In the genomic region with DNA sequence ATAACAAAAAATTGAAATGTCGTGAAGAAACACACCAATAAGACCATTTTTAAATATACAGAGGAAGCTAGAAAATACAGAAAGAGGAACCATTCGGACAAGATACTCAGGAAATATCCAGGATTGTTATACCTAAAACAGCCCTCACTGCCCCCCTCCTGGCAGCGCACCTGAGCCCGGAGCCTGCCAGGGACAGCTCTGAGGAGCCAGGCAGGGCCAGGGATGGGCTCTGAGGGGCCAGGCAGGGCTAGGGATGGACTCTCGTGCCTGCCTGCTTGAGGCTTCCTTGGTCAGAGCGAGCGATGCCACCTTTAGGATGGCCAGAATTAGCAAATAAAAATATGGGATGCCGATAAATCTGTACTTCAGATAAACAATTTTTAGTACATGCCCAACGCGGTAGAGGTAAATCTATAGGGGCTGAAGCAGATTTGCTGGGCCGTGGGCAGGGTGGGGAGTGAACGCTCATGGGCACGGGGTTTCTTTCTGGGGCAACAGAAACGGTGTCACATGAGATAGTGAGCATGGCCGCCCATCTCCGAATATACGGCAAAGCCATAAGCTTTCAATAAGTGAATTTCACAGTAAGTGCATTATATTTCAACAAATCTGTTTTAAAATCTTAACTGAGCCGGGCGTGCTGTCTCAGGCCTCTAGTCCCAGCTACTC, we compare ENCODE assay signal across 8 cellular contexts. TPM values are rescaled to one million over a fixed set of nuclear protein-coding genes. Genes with fewer than 3 reads are reported as not detected.
DNase-seq lines count a peak whose midpoint lies in the region; ATAC-seq and TF ChIP-seq lines count a peak whose summit lies in the region.

No MANE protein-coding gene starts in this region.

- H3K27me3 Mint-ChIP-seq in dendritic cell treated with granulocyte-macrophage colony-stimulating factor and Interleukin-4, amounts not matched to agents 40 ng/mL and 50 ng/mL, for 4 days, result peaks cover 14% of the 10 kb centered on the region
- H3K27me3 Mint-ChIP-seq in neural progenitor cell (ENCODE audit: insufficient read depth, low read depth), result peaks cover 7% of the 10 kb centered on the region

- H3K27ac ChIP-seq in neural progenitor cell, result no peak overlapping the region

- H4K20me1 ChIP-seq in neural progenitor cell (ENCODE audit: low read depth), result peaks cover 6% of the 10 kb centered on the region

- peak overlapping the region; percentile 91 for H3K27ac Mint-ChIP-seq in dendritic cell treated with granulocyte-macrophage colony-stimulating factor and Interleukin-4, amounts not matched to agents 40 ng/mL and 50 ng/mL, for 4 days
- peak overlapping the region; percentile 50 for H3K27ac Mint-ChIP-seq in neural progenitor cell

- DNase-seq in CD1c-positive myeloid dendritic cell (ENCODE audit: extremely low spot score) (peak; percentile 22), NOMO-1 treated with DMSO at 0.1 percent for 48 hours (lab: John Stamatoyannopoulos, UW; ENCODE audit: unreplicated experiment) (peak; percentile 43), neural progenitor cell (ENCODE audit: low spot score) (no peak), DMS53 treated with DMSO at 0.1 percent for 48 hours (lab: John Stamatoyannopoulos, UW; ENCODE audit: unreplicated experiment) (no peak), germinal center (ENCODE audit: low spot score) (no peak), NCI-H1417 (lab: John Stamatoyannopoulos, UW) (no peak)

- H3K36me3 Mint-ChIP-seq in dendritic cell treated with granulocyte-macrophage colony-stimulating factor and Interleukin-4, amounts not matched to agents 40 ng/mL and 50 ng/mL, for 4 days (ENCODE audit: low read depth), result no peaks in the 10 kb centered on the region
- no peaks in the 10 kb centered on the region for H3K36me3 Mint-ChIP-seq in neural progenitor cell

- peaks cover 16% of the 10 kb centered on the region for H3K27me3 ChIP-seq in neural progenitor cell

- H3K4me2 ChIP-seq in neural progenitor cell, result peak overlapping the region; percentile 97

- intact Hi-C loops in dendritic cell treated with granulocyte-macrophage colony-stimulating factor and Interleukin-4, amounts not matched to agents 40 ng/mL and 50 ng/mL, for 4 days (cut with micrococcal nuclease), result loop anchor here (10.0 kb wide), 1 partner anchor 57 kb away; no protein-coding TSS in a partner anchor

- peaks cover 44% of the 10 kb centered on the region for H3K4me1 Mint-ChIP-seq in dendritic cell treated with granulocyte-macrophage colony-stimulating factor and Interleukin-4, amounts not matched to agents 40 ng/mL and 50 ng/mL, for 4 days (ENCODE audit: low read depth)
- H3K4me1 Mint-ChIP-seq in neural progenitor cell, result peaks cover 29% of the 10 kb centered on the region

- no peak for ATAC-seq in HG03196 (IDR thresholded peaks at IDR 0.05; ENCODE audit: unreplicated experiment)

- no peak for TF ChIP-seq CTCF in neural progenitor cell (IDR thresholded peaks at IDR 0.05)

- H3K9me3 ChIP-seq in neural progenitor cell (ENCODE audit: low read depth), result no peaks in the 10 kb centered on the region

- peaks cover 9% of the 10 kb centered on the region for H3K79me2 ChIP-seq in neural progenitor cell (ENCODE audit: low read depth)

- peaks cover 28% of the 10 kb centered on the region for H3F3A ChIP-seq in neural progenitor cell (ENCODE audit: low read depth)

- peak overlapping the region; percentile 82 for H3K9ac ChIP-seq in neural progenitor cell

- peak overlapping the region; percentile 83 for H3K4me3 Mint-ChIP-seq in dendritic cell treated with granulocyte-macrophage colony-stimulating factor and Interleukin-4, amounts not matched to agents 40 ng/mL and 50 ng/mL, for 4 days
- peak overlapping the region; percentile 78 for H3K4me3 Mint-ChIP-seq in neural progenitor cell

- no peaks in the 10 kb centered on the region for H3K9me3 Mint-ChIP-seq in dendritic cell treated with granulocyte-macrophage colony-stimulating factor and Interleukin-4, amounts not matched to agents 40 ng/mL and 50 ng/mL, for 4 days
- H3K9me3 Mint-ChIP-seq in neural progenitor cell, result peaks cover 4% of the 10 kb centered on the region

- peak overlapping the region; percentile 92 for H3K4me3 ChIP-seq in neural progenitor cell

- peaks cover 14% of the 10 kb centered on the region for H3K4me1 ChIP-seq in neural progenitor cell

- H2AFZ ChIP-seq in neural progenitor cell (replicated peaks), result no peak overlapping the region

- no peaks in the 10 kb centered on the region for H3K36me3 ChIP-seq in neural progenitor cell

RNA-seq across cellular contexts. Expression of a gene that starts 18.2 kb away (rescaled TPM):
- 41.5 and 60.7 TPM in 2 replicates for total RNA-seq in neural progenitor cell (ENCODE audit: low replicate concordance)

RNA-seq across cellular contexts. Expression of a gene that starts 25.7 kb away (rescaled TPM):
- 0.62 TPM in 1 of 2 replicates, not detected in the other for total RNA-seq in neural progenitor cell (ENCODE audit: low replicate concordance)

RNA-seq across cellular contexts. Expression of a gene that starts 41.9 kb away (rescaled TPM):
- total RNA-seq in neural progenitor cell (ENCODE audit: low replicate concordance), result 0.12 TPM in 1 of 2 replicates, not detected in the other

Comparison
In these comparisons a context has a peak if more than half of its experiments do, and no peak if none do; other contexts are left out.
1. DNase-seq: peak in CD1c-positive myeloid dendritic cell (single experiment) and NOMO-1 treated with DMSO at 0.1 percent for 48 hours (single experiment); none in neural progenitor cell (single experiment), DMS53 treated with DMSO at 0.1 percent for 48 hours (single experiment), germinal center (single experiment) and NCI-H1417 (0 of 3).